Comparison of ENCODE assay signal across 9 cellular contexts in the genomic region with DNA sequence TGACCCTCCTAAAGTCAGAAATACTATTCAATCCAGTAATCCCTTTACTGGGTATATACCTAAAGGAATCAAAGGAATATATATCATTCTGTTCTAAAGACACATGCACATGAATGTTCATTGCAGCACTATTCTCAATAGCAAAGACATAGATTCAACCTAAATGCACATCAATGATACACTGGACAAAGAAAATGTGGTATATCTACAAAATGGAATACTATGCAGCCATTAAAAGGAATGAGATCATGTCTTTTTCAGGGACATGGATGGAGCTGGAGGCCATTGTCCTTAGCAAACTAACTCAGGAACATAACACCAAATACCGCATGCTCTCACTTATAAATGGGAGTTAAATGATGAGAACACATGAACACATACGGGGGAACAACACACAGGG.
"Had no signal": no experiment of that assay in that cellular context is flagged by ENCODE, and none has a peak within 500 bp of the region (broad histone marks: within the 10 kb centered on the region; RNA-seq: fewer than 3 reads in every experiment).

No MANE protein-coding gene starts in this region.

- H3K27ac ChIP-seq: GM23248, HL-60 had no signal

- ATAC-seq: HepG2 had no signal

- H3K9ac ChIP-seq: GM23248 had no signal

- H3K4me3 ChIP-seq: GM23248 had no signal

- DNase-seq: GM23248, GOT3, H9, HCEC 1CT, HFFc6, KG1 had no signal

- FAIRE-seq: H54, HepG2 had no signal

- H2AFZ ChIP-seq: GM23248 had no signal
